31 cellular contexts compared by ENCODE assay signal in the genomic region with DNA sequence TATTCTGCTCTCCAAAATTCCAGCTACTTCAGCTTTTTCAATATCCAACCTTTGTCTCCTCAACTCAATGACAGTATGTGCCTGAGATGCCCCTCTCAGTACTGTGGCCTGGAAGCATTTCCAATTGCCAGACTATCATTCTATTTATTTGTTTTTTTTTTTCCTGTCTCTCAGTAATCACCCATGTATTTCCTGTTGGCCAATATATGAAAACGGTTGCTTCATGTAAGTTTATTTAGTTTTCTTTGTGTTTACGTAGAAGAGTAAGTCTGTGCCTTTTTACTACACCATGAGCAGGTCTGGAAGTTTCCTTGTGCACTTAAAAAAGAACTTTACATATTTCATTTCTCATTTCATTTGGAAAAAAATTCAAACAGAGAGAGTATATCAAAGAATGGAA.
"Had no signal": no experiment of that assay in that cellular context is flagged by ENCODE, and none has a peak within 500 bp of the region (broad histone marks: within the 10 kb centered on the region; RNA-seq: fewer than 3 reads in every experiment).

No MANE protein-coding gene starts in this region.

- H3K27ac Mint-ChIP-seq: activated B cell treated with CpG ODN at 0.5 μM for 24 hours; activated CD4-positive, alpha-beta memory T cell treated with anti-CD3 and anti-CD28 coated beads for 36 hours; activated CD4-positive, alpha-beta T cell treated with anti-CD3 and anti-CD28 coated beads, Interleukin-2, amount 10 ng/mL, durations not matched to agents 24 days and 14 days; activated CD8-positive, alpha-beta memory T cell treated with anti-CD3 and anti-CD28 coated beads, Interleukin-2, amount 10 ng/mL, durations not matched to agents 7 days and 5 days; activated CD8-positive, alpha-beta T cell treated with anti-CD3 and anti-CD28 coated beads, Interleukin-2, amount 10 ng/mL, durations not matched to agents 7 days and 5 days; activated naive CD4-positive, alpha-beta T cell treated with anti-CD3 and anti-CD28 coated beads, Interleukin-2, amount 10 ng/mL, durations not matched to agents 7 days and 5 days; activated naive CD4-positive, alpha-beta T cell treated with anti-CD3 and anti-CD28 coated beads, Interleukin-2, amount 50 U/mL, for 72 hours; activated naive CD8-positive, alpha-beta T cell treated with anti-CD3 and anti-CD28 coated beads, Interleukin-2, amount 10 ng/mL, durations not matched to agents 7 days and 5 days; activated T-helper 1 cell treated with anti-CD3 and anti-CD28 coated beads, Interleukin-12 subunit alpha, Interleukin-12 subunit beta, Interleukin-2, Interleukin-4 antibody, amounts not matched to agents 30 ng/mL and 10 ng/mL and 1 ng/mL, durations not matched to agents 14 hours and 24 hours and 36 hours; dendritic cell treated with granulocyte-macrophage colony-stimulating factor and Interleukin-4, amounts not matched to agents 40 ng/mL and 50 ng/mL, for 4 days; endodermal cell; T-helper 17 cell; T-helper 2 cell treated with Interferon-gamma antibody and Interleukin-4, amounts not matched to agents 5 μg/mL and 100 μg/mL, for 36 hours had no signal

- H3K36me3 Mint-ChIP-seq: activated CD4-positive, alpha-beta memory T cell treated with anti-CD3 and anti-CD28 coated beads for 36 hours; activated CD8-positive, alpha-beta memory T cell treated with anti-CD3 and anti-CD28 coated beads, Interleukin-2, amount 10 ng/mL, durations not matched to agents 7 days and 5 days; activated naive CD4-positive, alpha-beta T cell treated with anti-CD3 and anti-CD28 coated beads, Interleukin-2, amount 10 ng/mL, durations not matched to agents 7 days and 5 days; activated naive CD4-positive, alpha-beta T cell treated with anti-CD3 and anti-CD28 coated beads, Interleukin-2, amount 50 U/mL, for 72 hours; activated naive CD8-positive, alpha-beta T cell treated with anti-CD3 and anti-CD28 coated beads, Interleukin-2, amount 10 ng/mL, durations not matched to agents 7 days and 5 days had no signal

- ATAC-seq: activated CD4-positive, CD25-positive, alpha-beta regulatory T cell treated with anti-CD3 and anti-CD28 coated beads, Interleukin-2, amount 50 U/mL, for 24 hours; activated CD8-positive, alpha-beta memory T cell treated with anti-CD3 and anti-CD28 coated beads, Interleukin-2, amount 10 ng/mL, durations not matched to agents 7 days and 5 days; activated CD8-positive, alpha-beta T cell treated with anti-CD3 and anti-CD28 coated beads, Interleukin-2, amount 10 ng/mL, durations not matched to agents 7 days and 5 days; activated naive CD4-positive, alpha-beta T cell treated with anti-CD3 and anti-CD28 coated beads, Interleukin-2, amount 50 U/mL, for 72 hours; esophagus mucosa; T-helper 17 cell had no signal

- H3K9me3 Mint-ChIP-seq: activated B cell treated with CpG ODN at 0.5 μM for 24 hours; activated CD4-positive, alpha-beta T cell treated with anti-CD3 and anti-CD28 coated beads, Interleukin-2, amount 10 ng/mL, durations not matched to agents 24 days and 14 days; dendritic cell treated with granulocyte-macrophage colony-stimulating factor and Interleukin-4, amounts not matched to agents 40 ng/mL and 50 ng/mL, for 4 days had no signal

- H3K9me3 ChIP-seq: ascending aorta had no signal

- H3K4me1 Mint-ChIP-seq: activated B cell treated with CpG ODN at 0.5 μM for 24 hours; activated CD4-positive, alpha-beta T cell treated with anti-CD3 and anti-CD28 coated beads, Interleukin-2, amount 10 ng/mL, durations not matched to agents 24 days and 14 days; activated CD8-positive, alpha-beta memory T cell treated with anti-CD3 and anti-CD28 coated beads, Interleukin-2, amount 10 ng/mL, durations not matched to agents 7 days and 5 days; activated naive CD4-positive, alpha-beta T cell treated with anti-CD3 and anti-CD28 coated beads, Interleukin-2, amount 10 ng/mL, durations not matched to agents 7 days and 5 days; activated naive CD8-positive, alpha-beta T cell treated with anti-CD3 and anti-CD28 coated beads, Interleukin-2, amount 10 ng/mL, durations not matched to agents 7 days and 5 days; endodermal cell; T-helper 17 cell had no signal

- H3K4me1 ChIP-seq: ascending aorta had no signal

- H3K27me3 ChIP-seq: ascending aorta, brain microvascular endothelial cell had no signal

- H3K4me3 ChIP-seq: ascending aorta, coronary artery, dorsolateral prefrontal cortex had no signal

- DNase-seq: activated B cell treated with CpG ODN at 0.5 μM for 24 hours; activated CD4-positive, alpha-beta memory T cell treated with anti-CD3 and anti-CD28 coated beads for 36 hours; activated CD4-positive, alpha-beta T cell treated with anti-CD3 and anti-CD28 coated beads, Interleukin-2, amount 10 ng/mL, durations not matched to agents 24 days and 14 days; activated CD8-positive, alpha-beta memory T cell treated with anti-CD3 and anti-CD28 coated beads, Interleukin-2, amount 10 ng/mL, durations not matched to agents 7 days and 5 days; activated CD8-positive, alpha-beta memory T cell treated with anti-CD3 and anti-CD28 coated beads, Interleukin-2, amount 50 U/mL, for 4 hours; activated CD8-positive, alpha-beta T cell treated with anti-CD3 and anti-CD28 coated beads, Interleukin-2, amount 10 ng/mL, durations not matched to agents 7 days and 5 days; activated gamma-delta T cell; activated naive CD4-positive, alpha-beta T cell; activated naive CD4-positive, alpha-beta T cell treated with anti-CD3 and anti-CD28 coated beads, Interleukin-2, amount 10 ng/mL, durations not matched to agents 7 days and 5 days; activated naive CD8-positive, alpha-beta T cell treated with anti-CD3 and anti-CD28 coated beads, Interleukin-2, amount 10 ng/mL, durations not matched to agents 7 days and 5 days; activated T-cell treated with anti-CD3 and anti-CD28 coated beads, Interleukin-2, amount 50 U/mL, for 1 hour; activated T-cell treated with anti-CD3 and anti-CD28 coated beads, Interleukin-2, amount 50 U/mL, for 48 hours; brain microvascular endothelial cell; caudate nucleus; dorsolateral prefrontal cortex; effector memory CD4-positive, alpha-beta T cell; endodermal cell; foreskin fibroblast; head of caudate nucleus; T-helper 1 cell; T-helper 17 cell; T1000; WERI-Rb-1 had no signal

- H3K27ac ChIP-seq: ascending aorta, brain microvascular endothelial cell, coronary artery, dorsolateral prefrontal cortex, WERI-Rb-1 had no signal

- H3K27me3 Mint-ChIP-seq: activated B cell treated with CpG ODN at 0.5 μM for 24 hours; activated CD4-positive, alpha-beta memory T cell treated with anti-CD3 and anti-CD28 coated beads for 36 hours; activated CD4-positive, alpha-beta T cell treated with anti-CD3 and anti-CD28 coated beads, Interleukin-2, amount 10 ng/mL, durations not matched to agents 24 days and 14 days; activated CD8-positive, alpha-beta memory T cell treated with anti-CD3 and anti-CD28 coated beads, Interleukin-2, amount 10 ng/mL, durations not matched to agents 7 days and 5 days; activated naive CD4-positive, alpha-beta T cell treated with anti-CD3 and anti-CD28 coated beads, Interleukin-2, amount 10 ng/mL, durations not matched to agents 7 days and 5 days; activated naive CD8-positive, alpha-beta T cell treated with anti-CD3 and anti-CD28 coated beads, Interleukin-2, amount 10 ng/mL, durations not matched to agents 7 days and 5 days; dendritic cell treated with granulocyte-macrophage colony-stimulating factor and Interleukin-4, amounts not matched to agents 40 ng/mL and 50 ng/mL, for 4 days; T-helper 17 cell had no signal

- H3K4me3 Mint-ChIP-seq: activated B cell treated with CpG ODN at 0.5 μM for 24 hours; activated CD4-positive, alpha-beta memory T cell treated with anti-CD3 and anti-CD28 coated beads for 36 hours; activated CD4-positive, alpha-beta T cell treated with anti-CD3 and anti-CD28 coated beads, Interleukin-2, amount 10 ng/mL, durations not matched to agents 24 days and 14 days; activated CD8-positive, alpha-beta memory T cell treated with anti-CD3 and anti-CD28 coated beads, Interleukin-2, amount 10 ng/mL, durations not matched to agents 7 days and 5 days; activated CD8-positive, alpha-beta T cell treated with anti-CD3 and anti-CD28 coated beads, Interleukin-2, amount 10 ng/mL, durations not matched to agents 7 days and 5 days; activated naive CD4-positive, alpha-beta T cell treated with anti-CD3 and anti-CD28 coated beads, Interleukin-2, amount 10 ng/mL, durations not matched to agents 7 days and 5 days; activated naive CD8-positive, alpha-beta T cell treated with anti-CD3 and anti-CD28 coated beads, Interleukin-2, amount 10 ng/mL, durations not matched to agents 7 days and 5 days; activated T-helper 1 cell treated with anti-CD3 and anti-CD28 coated beads, Interleukin-12 subunit alpha, Interleukin-12 subunit beta, Interleukin-2, Interleukin-4 antibody, amounts not matched to agents 30 ng/mL and 10 ng/mL and 1 ng/mL, durations not matched to agents 14 hours and 24 hours and 36 hours; dendritic cell treated with granulocyte-macrophage colony-stimulating factor and Interleukin-4, amounts not matched to agents 40 ng/mL and 50 ng/mL, for 4 days; endodermal cell; T-helper 17 cell; T-helper 2 cell treated with Interferon-gamma antibody and Interleukin-4, amounts not matched to agents 5 μg/mL and 100 μg/mL, for 36 hours had no signal

- H3K36me3 ChIP-seq: ascending aorta, brain microvascular endothelial cell, WERI-Rb-1 had no signal
